In genomic region chr1:198583209-198583802, GRCh38 we compare ENCODE assay signal across 20 cellular contexts. TPM values are rescaled to one million over a fixed set of nuclear protein-coding genes. Genes with fewer than 3 reads are reported as not detected.
"Had no signal": no experiment of that assay in that cellular context is flagged by ENCODE, and none has a peak within 500 bp of the region (broad histone marks: within the 10 kb centered on the region; RNA-seq: fewer than 3 reads in every experiment).

No MANE protein-coding gene starts in this region.

RNA-seq across cellular contexts. Expression of gene ATP6V1G3, which starts 42.8 kb away (rescaled TPM):
- total RNA-seq: dorsolateral prefrontal cortex, endothelial cell of umbilical vein, esophagus mucosa, esophagus squamous epithelium, gastrocnemius medialis, glomerular endothelial cell, heart right ventricle, kidney epithelial cell, left cardiac atrium, left lung, left ventricle myocardium superior, lower leg skin, lower lobe of right lung, lung microvascular endothelial cell, mesenteric fat pad, mesothelial cell of epicardium, mucosa of descending colon, myocyte had no signal
- polyA plus RNA-seq: endothelial cell of umbilical vein, heart right ventricle, keratinocyte had no signal

RNA-seq across cellular contexts. Expression of gene PTPRC, which starts 55.5 kb away (rescaled TPM):
- total RNA-seq: dermis blood vessel endothelial cell, endothelial cell of umbilical vein, glomerular endothelial cell, lung microvascular endothelial cell, mesothelial cell of epicardium had no signal
- polyA plus RNA-seq: endothelial cell of umbilical vein, keratinocyte had no signal
